ENCODE assay signal across 8 cellular contexts in genomic region chr16:81314603-81315270, GRCh38. TPM values are rescaled to one million over a fixed set of nuclear protein-coding genes. Genes with fewer than 3 reads are reported as not detected.
DNase-seq lines count a peak whose midpoint lies in the region; ATAC-seq lines count a peak whose summit lies in the region.

Gene GAN (plus strand): TSS chr16:81314962. CDS start chr16:81315114, 152 bp downstream.

- H3K14ac ChIP-seq in mesenchymal stem cell (ENCODE audit: low read length in 2 of 2): peak within 1 kb of the TSS in 1 of 2 experiments; percentile 82

- no peak within 1 kb of the TSS for H2AK5ac ChIP-seq in mesenchymal stem cell (ENCODE audit: low read length, severe bottlenecking)

- in situ Hi-C loops in Caki2 (cut with HindIII; ENCODE audit: low pct_unique_long_range_greater_than_20kb, low sequenced_read_pairs): no loop called here

- peak within 1 kb of the TSS; percentile 66 for H2AFZ ChIP-seq in mesenchymal stem cell (ENCODE audit: low read depth, low read length)

- peak; percentile 97 for ATAC-seq in GM21390 (IDR thresholded peaks at IDR 0.05; ENCODE audit: unreplicated experiment)

- H2BK15ac ChIP-seq in mesenchymal stem cell (ENCODE audit: low read depth, poor library complexity, severe bottlenecking): peak within 1 kb of the TSS; percentile 78

- peak within 1 kb of the TSS; percentile 78 to 95 for H3K18ac ChIP-seq in mesenchymal stem cell (ENCODE audit: low read depth in 1 of 2, low read length in 2 of 2)

- under 1% methylated on average over 55 of the region's 75 CpGs for WGBS in mesenchymal stem cell

- peak within 1 kb of the TSS in 1 of 2 experiments; percentile 69 for H2BK12ac ChIP-seq in mesenchymal stem cell (ENCODE audit: low read length in 2 of 2)

- no peak within 1 kb of the TSS for H2BK5ac ChIP-seq in mesenchymal stem cell (ENCODE audit: low read depth, low read length, poor library complexity, severe bottlenecking)

- H3K27me3 ChIP-seq in endocrine pancreas (ENCODE audit: control insufficient read depth, insufficient read depth, low read length) (no peaks in the 10 kb centered on the region), mesenchymal stem cell (ENCODE audit: control insufficient read depth in 1 of 2, insufficient read depth in 1 of 2, low read length in 2 of 2) (no peaks in the 10 kb centered on the region)

- no peaks in the 10 kb centered on the region for H3K9me3 ChIP-seq in endocrine pancreas (ENCODE audit: control insufficient read depth, low read length)
- H3K9me3 ChIP-seq in mesenchymal stem cell (ENCODE audit: control insufficient read depth, low read length): no peaks in the 10 kb centered on the region

- H3K79me1 ChIP-seq in mesenchymal stem cell (replicated peaks; ENCODE audit: low read length, poor library complexity, severe bottlenecking): peaks cover 26% of the 10 kb centered on the region

- H3K4me1 ChIP-seq in endocrine pancreas (ENCODE audit: control insufficient read depth, insufficient read depth, low read length) (peaks cover 5% of the 10 kb centered on the region), mesenchymal stem cell (ENCODE audit: control insufficient read depth, insufficient read depth, low read depth, low read length) (peaks cover 13% of the 10 kb centered on the region)

- H3K23ac ChIP-seq in mesenchymal stem cell (ENCODE audit: low read length in 2 of 2): peak within 1 kb of the TSS; percentile 64 to 95

- H3K4me3 ChIP-seq in endocrine pancreas (ENCODE audit: control insufficient read depth, insufficient read depth, low read length) (peak within 1 kb of the TSS; percentile 88), mesenchymal stem cell (ENCODE audit: insufficient read depth in 1 of 2, low read depth in 1 of 2, low read length in 2 of 2) (peak within 1 kb of the TSS; percentile 96 to 97)

- H3K27ac ChIP-seq in mesenchymal stem cell (ENCODE audit: low read length, poor library complexity, severe bottlenecking): peak within 1 kb of the TSS; percentile 27

- peak within 1 kb of the TSS; percentile 83 for H4K91ac ChIP-seq in mesenchymal stem cell (ENCODE audit: low read length)

- H2BK120ac ChIP-seq in mesenchymal stem cell (ENCODE audit: low read depth, low read length): peak within 1 kb of the TSS; percentile 81

- peak within 1 kb of the TSS; percentile 82 for H4K8ac ChIP-seq in mesenchymal stem cell (ENCODE audit: low read length)

- peak within 1 kb of the TSS in 1 of 2 experiments; percentile 86 for H3K4ac ChIP-seq in mesenchymal stem cell (ENCODE audit: low read depth in 1 of 2, low read length in 2 of 2)

- H3K9ac ChIP-seq in endocrine pancreas (ENCODE audit: control insufficient read depth, insufficient read depth, low read length) (peak within 1 kb of the TSS; percentile 74), mesenchymal stem cell (ENCODE audit: low read length) (peak within 1 kb of the TSS; percentile 89)

- peak within 1 kb of the TSS; percentile 89 for H3K4me2 ChIP-seq in mesenchymal stem cell (ENCODE audit: low read length, poor library complexity, severe bottlenecking)

- H3K36me3 ChIP-seq in endocrine pancreas (ENCODE audit: control insufficient read depth, insufficient read depth, low read length) (no peaks in the 10 kb centered on the region), mesenchymal stem cell (ENCODE audit: control insufficient read depth in 1 of 2, insufficient read depth in 2 of 2, low read depth in 1 of 2, low read length in 2 of 2) (peaks cover 0 to 3% of the 10 kb centered on the region in 2 experiments)

- DNase-seq in Caki2 (ENCODE audit: low read depth): peak; percentile 95
- DNase-seq in HUDEP-2 (lab: John Stamatoyannopoulos, UW; ENCODE audit: unreplicated experiment in 76 of 76): peak in 75 of 76 experiments; percentile 17 to 94 (median 88)
- peak; percentile 95 for DNase-seq in NOMO-1 treated with dmso at 0.1 percent for 144 hours (lab: John Stamatoyannopoulos, UW; ENCODE audit: unreplicated experiment)
- DNase-seq in activated CD8-positive, alpha-beta memory T cell treated with anti-CD3 and anti-CD28 coated beads, Interleukin-2, amount 50 U/mL, for 1 hour (ENCODE audit: extremely low read depth): peak; percentile 73
- peak; percentile 96 for DNase-seq in mesenchymal stem cell
- DNase-seq in stimulated activated CD8-positive, alpha-beta memory T cell treated with anti-CD3 and anti-CD28 coated beads, Interleukin-12 subunit alpha, Interleukin-12 subunit beta, amount 100 ng/mL, for 24 hours (ENCODE audit: extremely low read depth): peak; percentile 78

RNA-seq across cellular contexts. Expression of gene GAN, which starts in this region (rescaled TPM):
- 1.2 and 5.7 TPM in 2 replicates for total RNA-seq in Caki2 (2014; rRNA removed; shearing (Covaris generic); ENCODE audit: low replicate concordance)
- 2.3 TPM for polyA plus RNA-seq in mesenchymal stem cell (2013, experiment 1 of 2)
- polyA plus RNA-seq in mesenchymal stem cell (2013, experiment 2 of 2): 2.1 TPM

Comparison
In these comparisons a context has a peak if more than half of its experiments do, and no peak if none do; other contexts are left out.
1. Peak in every context shown above with its lines: DNase-seq, ATAC-seq, H3K4me3 ChIP-seq and H3K27ac ChIP-seq.